In genomic region chr4:180940680-180941079, GRCh38 we compare ENCODE assay signal across 1 cellular context.
A peak's percentile ranks its signal among the peaks of the same experiment; 100 is the strongest.
TF ChIP-seq lines count a peak whose summit lies in the region.

No MANE protein-coding gene starts in this region.

TF ChIP-seq in HEK293, 187 proteins besides CTCF, POLR2A, EP300 and RAD21:
- TF ChIP-seq, protein P1, sequence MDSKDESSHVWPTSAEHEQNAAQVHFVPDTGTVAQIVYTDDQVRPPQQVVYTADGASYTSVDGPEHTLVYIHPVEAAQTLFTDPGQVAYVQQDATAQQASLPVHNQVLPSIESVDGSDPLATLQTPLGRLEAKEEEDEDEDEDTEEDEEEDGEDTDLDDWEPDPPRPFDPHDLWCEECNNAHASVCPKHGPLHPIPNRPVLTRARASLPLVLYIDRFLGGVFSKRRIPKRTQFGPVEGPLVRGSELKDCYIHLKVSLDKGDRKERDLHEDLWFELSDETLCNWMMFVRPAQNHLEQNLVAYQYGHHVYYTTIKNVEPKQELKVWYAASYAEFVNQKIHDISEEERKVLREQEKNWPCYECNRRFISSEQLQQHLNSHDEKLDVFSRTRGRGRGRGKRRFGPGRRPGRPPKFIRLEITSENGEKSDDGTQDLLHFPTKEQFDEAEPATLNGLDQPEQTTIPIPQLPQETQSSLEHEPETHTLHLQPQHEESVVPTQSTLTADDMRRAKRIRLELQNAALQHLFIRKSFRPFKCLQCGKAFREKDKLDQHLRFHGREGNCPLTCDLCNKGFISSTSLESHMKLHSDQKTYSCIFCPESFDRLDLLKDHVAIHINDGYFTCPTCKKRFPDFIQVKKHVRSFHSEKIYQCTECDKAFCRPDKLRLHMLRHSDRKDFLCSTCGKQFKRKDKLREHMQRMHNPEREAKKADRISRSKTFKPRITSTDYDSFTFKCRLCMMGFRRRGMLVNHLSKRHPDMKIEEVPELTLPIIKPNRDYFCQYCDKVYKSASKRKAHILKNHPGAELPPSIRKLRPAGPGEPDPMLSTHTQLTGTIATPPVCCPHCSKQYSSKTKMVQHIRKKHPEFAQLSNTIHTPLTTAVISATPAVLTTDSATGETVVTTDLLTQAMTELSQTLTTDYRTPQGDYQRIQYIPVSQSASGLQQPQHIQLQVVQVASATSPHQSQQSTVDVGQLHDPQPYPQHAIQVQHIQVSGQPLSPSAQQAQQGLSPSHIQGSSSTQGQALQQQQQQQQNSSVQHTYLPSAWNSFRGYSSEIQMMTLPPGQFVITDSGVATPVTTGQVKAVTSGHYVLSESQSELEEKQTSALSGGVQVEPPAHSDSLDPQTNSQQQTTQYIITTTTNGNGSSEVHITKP (tag by site-specific recombination; IDR thresholded peaks at IDR 0.05), result no peak
- TF ChIP-seq, protein P2, sequence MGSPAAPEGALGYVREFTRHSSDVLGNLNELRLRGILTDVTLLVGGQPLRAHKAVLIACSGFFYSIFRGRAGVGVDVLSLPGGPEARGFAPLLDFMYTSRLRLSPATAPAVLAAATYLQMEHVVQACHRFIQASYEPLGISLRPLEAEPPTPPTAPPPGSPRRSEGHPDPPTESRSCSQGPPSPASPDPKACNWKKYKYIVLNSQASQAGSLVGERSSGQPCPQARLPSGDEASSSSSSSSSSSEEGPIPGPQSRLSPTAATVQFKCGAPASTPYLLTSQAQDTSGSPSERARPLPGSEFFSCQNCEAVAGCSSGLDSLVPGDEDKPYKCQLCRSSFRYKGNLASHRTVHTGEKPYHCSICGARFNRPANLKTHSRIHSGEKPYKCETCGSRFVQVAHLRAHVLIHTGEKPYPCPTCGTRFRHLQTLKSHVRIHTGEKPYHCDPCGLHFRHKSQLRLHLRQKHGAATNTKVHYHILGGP (tag by site-specific recombination; IDR thresholded peaks at IDR 0.05), result no peak
- TF ChIP-seq, protein P3, sequence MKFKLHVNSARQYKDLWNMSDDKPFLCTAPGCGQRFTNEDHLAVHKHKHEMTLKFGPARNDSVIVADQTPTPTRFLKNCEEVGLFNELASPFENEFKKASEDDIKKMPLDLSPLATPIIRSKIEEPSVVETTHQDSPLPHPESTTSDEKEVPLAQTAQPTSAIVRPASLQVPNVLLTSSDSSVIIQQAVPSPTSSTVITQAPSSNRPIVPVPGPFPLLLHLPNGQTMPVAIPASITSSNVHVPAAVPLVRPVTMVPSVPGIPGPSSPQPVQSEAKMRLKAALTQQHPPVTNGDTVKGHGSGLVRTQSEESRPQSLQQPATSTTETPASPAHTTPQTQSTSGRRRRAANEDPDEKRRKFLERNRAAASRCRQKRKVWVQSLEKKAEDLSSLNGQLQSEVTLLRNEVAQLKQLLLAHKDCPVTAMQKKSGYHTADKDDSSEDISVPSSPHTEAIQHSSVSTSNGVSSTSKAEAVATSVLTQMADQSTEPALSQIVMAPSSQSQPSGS (tag by site-specific recombination; IDR thresholded peaks at IDR 0.05; ENCODE audit: low read depth), result 0 out of 2 replicates have a peak, but pooled peaks have one; percentile 17
